ENCODE assay signal across 29 cellular contexts in genomic region chr3:184982058-184982457, GRCh38.
"Had no signal": no experiment of that assay in that cellular context is flagged by ENCODE, and none has a peak within 500 bp of the region (broad histone marks: within the 10 kb centered on the region; RNA-seq: fewer than 3 reads in every experiment).

No MANE protein-coding gene starts in this region.

- H3K4me3 ChIP-seq: esophagus squamous epithelium, hepatocyte, psoas muscle, spleen, suprapubic skin, tibial artery, upper lobe of right lung had no signal

- ATAC-seq: activated naive CD8-positive, alpha-beta T cell treated with anti-CD3 and anti-CD28 coated beads, Interleukin-2, amount 50 U/mL, for 24 hours; activated T-cell treated with anti-CD3 and anti-CD28 coated beads, Interleukin-2, amount 50 U/mL, for 4 hours; left cardiac atrium; naive thymus-derived CD4-positive, alpha-beta T cell; psoas muscle; right cardiac atrium; T-cell; upper lobe of right lung had no signal

- H3K27ac Mint-ChIP-seq: activated CD4-positive, alpha-beta memory T cell treated with anti-CD3 and anti-CD28 coated beads, Interleukin-2, amount 10 ng/mL, durations not matched to agents 7 days and 5 days; activated CD4-positive, alpha-beta T cell treated with anti-CD3 and anti-CD28 coated beads, Interleukin-2, amount 10 ng/mL, durations not matched to agents 7 days and 5 days; activated naive CD4-positive, alpha-beta T cell treated with anti-CD3 and anti-CD28 coated beads, Interleukin-2, amount 50 U/mL, for 24 hours; activated naive CD8-positive, alpha-beta T cell treated with anti-CD3 and anti-CD28 coated beads, Interleukin-2, amount 50 U/mL, for 24 hours; activated T-helper 2 cell treated with anti-CD3 and anti-CD28 coated beads, Interferon-gamma antibody, Interleukin-2, Interleukin-4, amounts not matched to agents 10 μg/mL and 5 μg/mL and 100 μg/mL, durations not matched to agents 14 hours and 24 hours and 36 hours; dendritic cell treated with granulocyte-macrophage colony-stimulating factor and Interleukin-4, amounts not matched to agents 40 ng/mL and 50 ng/mL, for 4 days; mesothelial cell of epicardium; naive thymus-derived CD4-positive, alpha-beta T cell; T-cell; T-helper 2 cell treated with Interferon-gamma antibody and Interleukin-4, amounts not matched to agents 5 μg/mL and 100 μg/mL, for 36 hours had no signal

- H3K27ac ChIP-seq: esophagus squamous epithelium, hepatocyte, parathyroid adenoma, psoas muscle, suprapubic skin, tibial artery, upper lobe of right lung had no signal

- H3K9me3 Mint-ChIP-seq: activated CD4-positive, alpha-beta T cell treated with anti-CD3 and anti-CD28 coated beads, Interleukin-2, amount 10 ng/mL, durations not matched to agents 7 days and 5 days; activated T-helper 2 cell treated with anti-CD3 and anti-CD28 coated beads, Interferon-gamma antibody, Interleukin-2, Interleukin-4, amounts not matched to agents 10 μg/mL and 5 μg/mL and 100 μg/mL, durations not matched to agents 14 hours and 24 hours and 36 hours; central memory CD8-positive, alpha-beta T cell; dendritic cell treated with granulocyte-macrophage colony-stimulating factor and Interleukin-4, amounts not matched to agents 40 ng/mL and 50 ng/mL, for 4 days; T-cell; T-helper 2 cell treated with Interferon-gamma antibody and Interleukin-4, amounts not matched to agents 5 μg/mL and 100 μg/mL, for 36 hours had no signal

- DNase-seq: activated CD4-positive, alpha-beta memory T cell treated with anti-CD3 and anti-CD28 coated beads, Interleukin-2, amount 10 ng/mL, durations not matched to agents 7 days and 5 days; activated CD4-positive, alpha-beta T cell treated with anti-CD3 and anti-CD28 coated beads for 1 hour; activated CD4-positive, alpha-beta T cell treated with anti-CD3 and anti-CD28 coated beads, Interleukin-2, amount 10 ng/mL, durations not matched to agents 7 days and 5 days; activated naive CD8-positive, alpha-beta T cell treated with anti-CD3 and anti-CD28 coated beads, Interleukin-2, amount 50 U/mL, for 24 hours; activated T-cell treated with anti-CD3 and anti-CD28 coated beads, Interleukin-2, amount 50 U/mL, for 4 hours; effector CD4-positive, alpha-beta T cell; esophagus squamous epithelium; foreskin melanocyte; glutamatergic neuron; left cardiac atrium; naive thymus-derived CD4-positive, alpha-beta T cell; nucleus accumbens; psoas muscle; right cardiac atrium; spleen; stimulated activated naive CD4-positive, alpha-beta T cell; T-cell; tibial artery; upper lobe of right lung had no signal

- H3K9ac ChIP-seq: parathyroid adenoma had no signal

- H3K4me1 Mint-ChIP-seq: activated CD4-positive, alpha-beta memory T cell treated with anti-CD3 and anti-CD28 coated beads, Interleukin-2, amount 10 ng/mL, durations not matched to agents 7 days and 5 days; activated CD4-positive, alpha-beta T cell treated with anti-CD3 and anti-CD28 coated beads, Interleukin-2, amount 10 ng/mL, durations not matched to agents 7 days and 5 days; activated naive CD8-positive, alpha-beta T cell treated with anti-CD3 and anti-CD28 coated beads, Interleukin-2, amount 50 U/mL, for 24 hours; neural crest cell had no signal

- H3K4me1 ChIP-seq: esophagus squamous epithelium, parathyroid adenoma, spleen, suprapubic skin, tibial artery, upper lobe of right lung had no signal

- H3K27me3 Mint-ChIP-seq: activated CD4-positive, alpha-beta memory T cell treated with anti-CD3 and anti-CD28 coated beads, Interleukin-2, amount 10 ng/mL, durations not matched to agents 7 days and 5 days; activated CD4-positive, alpha-beta T cell treated with anti-CD3 and anti-CD28 coated beads, Interleukin-2, amount 10 ng/mL, durations not matched to agents 7 days and 5 days; activated naive CD4-positive, alpha-beta T cell treated with anti-CD3 and anti-CD28 coated beads, Interleukin-2, amount 50 U/mL, for 24 hours; activated naive CD8-positive, alpha-beta T cell treated with anti-CD3 and anti-CD28 coated beads, Interleukin-2, amount 50 U/mL, for 24 hours; central memory CD8-positive, alpha-beta T cell; dendritic cell treated with granulocyte-macrophage colony-stimulating factor and Interleukin-4, amounts not matched to agents 40 ng/mL and 50 ng/mL, for 4 days; naive thymus-derived CD4-positive, alpha-beta T cell; T-cell had no signal

- H3K4me3 Mint-ChIP-seq: activated CD4-positive, alpha-beta memory T cell treated with anti-CD3 and anti-CD28 coated beads, Interleukin-2, amount 10 ng/mL, durations not matched to agents 7 days and 5 days; activated CD4-positive, alpha-beta T cell treated with anti-CD3 and anti-CD28 coated beads, Interleukin-2, amount 10 ng/mL, durations not matched to agents 7 days and 5 days; activated naive CD4-positive, alpha-beta T cell treated with anti-CD3 and anti-CD28 coated beads, Interleukin-2, amount 50 U/mL, for 24 hours; activated naive CD8-positive, alpha-beta T cell treated with anti-CD3 and anti-CD28 coated beads, Interleukin-2, amount 50 U/mL, for 24 hours; activated T-cell treated with anti-CD3 and anti-CD28 coated beads, Interleukin-2, amount 50 U/mL, for 4 hours; central memory CD8-positive, alpha-beta T cell; dendritic cell treated with granulocyte-macrophage colony-stimulating factor and Interleukin-4, amounts not matched to agents 40 ng/mL and 50 ng/mL, for 4 days; mesothelial cell of epicardium; naive thymus-derived CD4-positive, alpha-beta T cell; neural crest cell; T-cell; T-helper 2 cell treated with Interferon-gamma antibody and Interleukin-4, amounts not matched to agents 5 μg/mL and 100 μg/mL, for 36 hours had no signal

- H3K9me3 ChIP-seq: esophagus squamous epithelium, psoas muscle, suprapubic skin, tibial artery, upper lobe of right lung had no signal

- H3K27me3 ChIP-seq: esophagus squamous epithelium, hepatocyte, spleen, suprapubic skin, tibial artery, upper lobe of right lung had no signal
